In genomic region chr4:186813377-186814068, GRCh38 we compare ENCODE assay signal across 21 cellular contexts.
DNase-seq lines count a peak whose midpoint lies in the region; ATAC-seq and TF ChIP-seq lines count a peak whose summit lies in the region.
"Had no signal": no experiment of that assay in that cellular context is flagged by ENCODE, and none has a peak within 500 bp of the region (broad histone marks: within the 10 kb centered on the region; RNA-seq: fewer than 3 reads in every experiment).

No MANE protein-coding gene starts in this region.

- H2AFZ ChIP-seq in HCT116 (ENCODE audit: low read depth, low read length, poor library complexity, severe bottlenecking), result peak overlapping the region; percentile 92
- H2AFZ ChIP-seq: PC-9 had no signal

- no peak for TF ChIP-seq POLR2A in HCT116 (IDR thresholded peaks at IDR 0.05; ENCODE audit: borderline replicate concordance, extremely low read depth, insufficient read depth, insufficient read length)

- H3K9me3 Mint-ChIP-seq in T-helper 2 cell treated with Interferon-gamma antibody and Interleukin-4, amounts not matched to agents 5 μg/mL and 100 μg/mL, for 36 hours, result peaks cover 7% of the 10 kb centered on the region
- H3K9me3 Mint-ChIP-seq: HFFc6 had no signal

- peak overlapping the region; percentile 11 for H3K27ac ChIP-seq in HCT116 (ENCODE audit: low read depth, low read length)
- peak overlapping the region; percentile 71 for H3K27ac ChIP-seq in VCaP
- no peak overlapping the region for H3K27ac ChIP-seq in lower lobe of right lung
- H3K27ac ChIP-seq: PC-9, RWPE1 had no signal

- H3K9ac ChIP-seq in HCT116 (ENCODE audit: low read length), result no peak overlapping the region

- no peaks in the 10 kb centered on the region for H3K27me3 ChIP-seq in HCT116 (ENCODE audit: insufficient read depth, low read length)
- no peaks in the 10 kb centered on the region for H3K27me3 ChIP-seq in lower lobe of right lung (ENCODE audit: low read depth)

- H4K20me1 ChIP-seq in HCT116 (ENCODE audit: insufficient read depth), result no peaks in the 10 kb centered on the region

- TF ChIP-seq RAD21 in HCT116 (IDR thresholded peaks at IDR 0.05; ENCODE audit: low read depth), result no peak

- RAD21 ChIA-PET in HCT116 (lab: Charles Lee; ENCODE audit: low non-redundant PET in 1 of 2, low total read pairs in 2 of 2, uncharacterized antibody in 2 of 2, unreplicated experiment in 2 of 2), result no interaction called here

- CTCF ChIA-PET in HCT116 (lab: Charles Lee), result no interaction called here

- DNase-seq in HCT116 (ENCODE audit: low read depth, low spot score) (no peak), kidney tubule cell (ENCODE audit: low spot score) (peak; percentile 74), renal cortical epithelial cell (ENCODE audit: low read depth) (peak; percentile 99), lower lobe of right lung (no peak)
- DNase-seq in T-helper 2 cell treated with Interferon-gamma antibody and Interleukin-4, amounts not matched to agents 5 μg/mL and 100 μg/mL, for 36 hours (ENCODE audit: low spot score), result no peak
- DNase-seq: ACHN, DND-41, HFFc6, MV-4-11, NCI-H1694 treated with DMSO at 0.1 percent for 48 hours, NCI-H510A, NCI-H82, PC-9, SIG-M5, T-helper 1 cell had no signal

- H3K79me2 ChIP-seq in HCT116 (ENCODE audit: insufficient read depth, low read length), result no peaks in the 10 kb centered on the region

- ATAC-seq in HCT116, result no peak
- ATAC-seq in lower lobe of right lung, result no peak
- ATAC-seq in GM18867 (IDR thresholded peaks at IDR 0.05; ENCODE audit: unreplicated experiment), result no peak
- no peak for ATAC-seq in GM21723 (IDR thresholded peaks at IDR 0.05; ENCODE audit: unreplicated experiment)
- ATAC-seq: SK-N-SH treated with all-trans-retinoic acid at 6 μM for 48 hours had no signal

- H3K9me3 ChIP-seq in HCT116 (ENCODE audit: control insufficient read depth in 1 of 2, insufficient read depth in 1 of 2, low read depth in 1 of 2, low read length in 2 of 2) (no peaks in the 10 kb centered on the region), lower lobe of right lung (no peaks in the 10 kb centered on the region)

- no peak overlapping the region for H3K4me3 Mint-ChIP-seq in T-helper 2 cell treated with Interferon-gamma antibody and Interleukin-4, amounts not matched to agents 5 μg/mL and 100 μg/mL, for 36 hours
- H3K4me3 Mint-ChIP-seq: CD14-positive monocyte, HFFc6 had no signal

- H3K36me3 ChIP-seq in HCT116 (ENCODE audit: control insufficient read depth in 1 of 2, insufficient read depth in 2 of 2, low read length in 2 of 2), result no peaks in the 10 kb centered on the region
- H3K36me3 ChIP-seq in lower lobe of right lung, result no peaks in the 10 kb centered on the region

- peaks cover 60 to 83% of the 10 kb centered on the region in 2 experiments for H3K4me1 ChIP-seq in HCT116 (ENCODE audit: control insufficient read depth in 1 of 2, insufficient read depth in 2 of 2, low read length in 2 of 2)
- H3K4me1 ChIP-seq in lower lobe of right lung, result no peaks in the 10 kb centered on the region

- TF ChIP-seq CTCF in HCT116 (IDR thresholded peaks at IDR 0.05 in 2 of 3, conservative IDR thresholded peaks at IDR 0.05 in 1 of 3; ENCODE audit: borderline replicate concordance in 1 of 3, insufficient read depth in 1 of 3, low read depth in 2 of 3, low read length in 2 of 3), result no peak
- no peak for TF ChIP-seq CTCF in VCaP (conservative IDR thresholded peaks at IDR 0.05)
- no peak for TF ChIP-seq CTCF in lower lobe of right lung (IDR thresholded peaks at IDR 0.05)

- no peak overlapping the region for H3K27ac Mint-ChIP-seq in T-helper 2 cell treated with Interferon-gamma antibody and Interleukin-4, amounts not matched to agents 5 μg/mL and 100 μg/mL, for 36 hours
- H3K27ac Mint-ChIP-seq: CD14-positive monocyte, HFFc6 had no signal

- intact Hi-C loops in HCT116 (cut with micrococcal nuclease) (no loop called here), lower lobe of right lung (cut with DNase I) (no loop called here)

- H3K4me2 ChIP-seq in HCT116 (ENCODE audit: low read length), result peak overlapping the region; percentile 29
- H3K4me2 ChIP-seq: PC-9 had no signal

- no peaks in the 10 kb centered on the region for H3K4me1 Mint-ChIP-seq in T-helper 2 cell treated with Interferon-gamma antibody and Interleukin-4, amounts not matched to agents 5 μg/mL and 100 μg/mL, for 36 hours (ENCODE audit: low read depth)
- H3K4me1 Mint-ChIP-seq: CD14-positive monocyte had no signal

- no peaks in the 10 kb centered on the region for H3K36me3 Mint-ChIP-seq in T-helper 2 cell treated with Interferon-gamma antibody and Interleukin-4, amounts not matched to agents 5 μg/mL and 100 μg/mL, for 36 hours (ENCODE audit: low read depth)
- H3K36me3 Mint-ChIP-seq: CD14-positive monocyte had no signal

- no peak overlapping the region for H3K4me3 ChIP-seq in HCT116 (replicated peaks in 1 of 2; ENCODE audit: low read depth in 1 of 2, low read length in 2 of 2)
- no peak overlapping the region for H3K4me3 ChIP-seq in lower lobe of right lung
- H3K4me3 ChIP-seq: PC-9 had no signal

- POLR2A ChIA-PET in HCT116 (lab: Charles Lee), result interaction anchor here (0.6 to 2.6 kb wide), 4 partner anchors 10 to 27 kb away, joined by 3 to 11 read pairs (median 5); no protein-coding TSS in a partner anchor

- H3K27me3 Mint-ChIP-seq in T-helper 2 cell treated with Interferon-gamma antibody and Interleukin-4, amounts not matched to agents 5 μg/mL and 100 μg/mL, for 36 hours (ENCODE audit: low read depth), result no peaks in the 10 kb centered on the region

- H3K9me2 ChIP-seq in HCT116 (ENCODE audit: insufficient read depth), result no peaks in the 10 kb centered on the region

- no TSS peak for BruUV-seq in HCT116 (replicated peaks; lab: Mats Ljungman, UMichigan)

TF ChIP-seq in HCT116, 20 proteins besides CTCF, POLR2A, EP300 and RAD21:
- no peak for TF ChIP-seq JUND (IDR thresholded peaks at IDR 0.05)

Comparison
In these comparisons a context has a peak if more than half of its experiments do, and no peak if none do; other contexts are left out.
1. DNase-seq: peak in kidney tubule cell (single experiment) and renal cortical epithelial cell (single experiment); none in HCT116 (single experiment), lower lobe of right lung (single experiment) and T-helper 2 cell treated with Interferon-gamma antibody and Interleukin-4, amounts not matched to agents 5 μg/mL and 100 μg/mL, for 36 hours (single experiment).